ENCODE assay signal across 1 cellular context in the genomic region with DNA sequence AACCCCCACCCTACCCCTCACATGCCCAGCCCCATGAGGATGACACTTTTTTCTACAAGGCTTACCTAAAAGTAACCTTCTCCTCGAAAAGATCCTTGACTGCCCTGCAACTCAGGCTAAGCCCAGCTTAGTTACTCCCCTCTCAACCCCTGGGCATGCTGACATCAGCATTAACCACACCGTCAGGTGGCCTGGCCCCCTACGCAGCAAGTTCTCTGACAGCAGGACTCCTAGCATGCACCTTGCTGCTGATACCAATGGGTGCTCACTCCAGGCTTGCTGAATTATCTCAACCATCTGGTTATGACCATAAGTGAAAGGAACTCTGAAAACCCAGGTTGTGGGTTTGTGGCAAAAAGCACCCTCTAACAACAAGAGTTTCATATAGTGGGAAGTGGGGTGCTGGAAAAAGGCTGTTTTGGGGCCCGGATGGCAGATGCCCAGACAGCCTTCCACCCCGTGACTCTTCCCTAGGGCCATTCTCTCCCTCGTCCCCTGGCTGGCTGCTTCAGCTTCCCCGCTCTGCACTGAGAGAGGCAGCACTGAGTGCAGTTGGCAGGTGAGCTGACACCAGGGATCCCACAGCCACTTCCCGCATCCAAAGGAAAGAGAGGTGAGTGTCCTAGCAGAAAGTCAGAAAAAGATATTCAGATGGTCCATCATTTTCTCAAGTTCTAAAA.
TF ChIP-seq lines count a peak whose summit lies in the region.

No MANE protein-coding gene starts in this region.

TF ChIP-seq in HepG2, 621 proteins besides CTCF, POLR2A, EP300 and RAD21 (continued from another document):
- no peak for TF ChIP-seq PTBP1 (IDR thresholded peaks at IDR 0.05; ENCODE audit: low read depth, low read length, poor library complexity, severe bottlenecking)
- TF ChIP-seq, protein P1, sequence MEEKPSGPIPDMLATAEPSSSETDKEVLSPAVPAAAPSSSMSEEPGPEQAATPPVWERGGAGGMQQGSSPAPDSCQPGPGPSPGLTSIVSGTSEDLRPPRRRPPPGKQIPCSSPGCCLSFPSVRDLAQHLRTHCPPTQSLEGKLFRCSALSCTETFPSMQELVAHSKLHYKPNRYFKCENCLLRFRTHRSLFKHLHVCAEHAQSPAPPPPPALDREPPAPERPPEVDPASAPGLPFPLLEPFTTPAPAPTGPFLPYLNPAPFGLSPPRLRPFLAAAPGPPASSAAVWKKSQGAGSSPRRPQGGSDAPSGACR (CRISPR knock-in tag; IDR thresholded peaks at IDR 0.05), result no peak
- no peak for TF ChIP-seq ZNF768 (CRISPR knock-in tag; IDR thresholded peaks at IDR 0.05)
